ENCODE assay signal across 11 cellular contexts in the genomic region with DNA sequence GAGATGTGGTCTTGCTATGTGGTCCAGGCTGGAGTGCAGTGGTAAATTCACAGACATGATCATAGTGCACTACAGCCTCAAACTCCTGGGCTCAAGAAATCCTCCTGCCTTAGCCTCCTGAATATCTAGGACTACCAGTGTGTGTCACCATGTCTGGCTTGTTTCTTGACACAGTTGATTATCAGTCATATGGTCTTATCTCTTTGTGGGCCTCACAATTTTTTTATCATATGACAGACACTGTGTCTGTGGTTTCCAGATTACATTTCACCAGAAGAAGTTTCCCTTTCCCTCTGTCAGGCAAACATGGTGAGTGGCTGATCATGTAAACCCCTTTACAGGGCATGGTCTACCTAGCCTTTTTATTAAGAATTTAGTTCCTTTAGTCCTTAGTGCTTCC.
"Had no signal": no experiment of that assay in that cellular context is flagged by ENCODE, and none has a peak within 500 bp of the region (broad histone marks: within the 10 kb centered on the region; RNA-seq: fewer than 3 reads in every experiment).

No MANE protein-coding gene starts in this region.

- H3K36me3 ChIP-seq: HAP-1 had no signal

- H3K4me1 ChIP-seq: HAP-1 had no signal

- H3K4me2 ChIP-seq: GM23338 had no signal

- H2AFZ ChIP-seq: GM23248, GM23338 had no signal

- ATAC-seq: GM23338, HCT116 had no signal

- FAIRE-seq: H1, H54 had no signal

- DNase-seq: GM23248, GOT3, H7, H9, HCEC 1CT, HFFc6 had no signal

- H3K27ac ChIP-seq: GM23248 had no signal

- H3K4me3 ChIP-seq: GM23248, GM23338, HAP-1 had no signal

- H3K9me3 ChIP-seq: HAP-1 had no signal

- H3K9ac ChIP-seq: GM23248 had no signal
